Comparison of ENCODE assay signal across 17 cellular contexts in the genomic region with DNA sequence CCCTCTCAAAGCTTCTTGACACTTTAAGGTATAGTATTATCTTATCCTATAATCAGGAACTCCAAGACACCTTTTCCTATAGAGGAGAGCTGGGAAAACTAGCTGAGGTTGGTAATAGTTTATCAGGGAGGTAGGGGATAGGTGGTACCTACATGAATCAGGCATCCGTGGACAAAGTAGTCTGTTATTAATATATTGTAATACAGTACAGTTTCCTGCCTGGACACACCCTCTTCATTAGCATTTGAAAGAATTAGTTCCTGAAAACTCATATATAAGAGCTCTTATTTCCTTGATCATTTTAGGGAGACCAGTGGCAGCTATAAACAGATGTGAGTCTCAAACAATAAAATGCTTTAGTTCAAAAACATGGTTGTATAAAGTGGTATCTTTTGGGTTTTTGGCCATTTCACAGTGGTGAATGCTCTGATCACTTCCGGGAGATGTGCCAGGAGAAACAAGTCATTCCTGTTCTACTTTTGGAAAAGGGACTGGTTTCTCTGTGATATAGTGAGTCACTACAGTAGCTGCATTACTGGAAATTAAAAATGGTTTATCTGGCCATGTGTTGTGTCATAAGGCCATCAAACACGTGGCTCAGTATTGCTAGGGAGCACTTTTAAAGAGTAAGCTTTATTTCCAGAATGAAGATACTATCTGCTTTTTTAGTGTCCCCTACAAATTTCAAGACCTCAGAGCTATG.
DNase-seq lines count a peak whose midpoint lies in the region; ATAC-seq and TF ChIP-seq lines count a peak whose summit lies in the region.
"Had no signal": no experiment of that assay in that cellular context is flagged by ENCODE, and none has a peak within 500 bp of the region (broad histone marks: within the 10 kb centered on the region; RNA-seq: fewer than 3 reads in every experiment).

No MANE protein-coding gene starts in this region.

- H2AK5ac ChIP-seq in IMR-90 (ENCODE audit: low read depth, low read length): no peak overlapping the region

- no peaks in the 10 kb centered on the region for H3K9me3 Mint-ChIP-seq in memory B cell
- H3K9me3 Mint-ChIP-seq: activated CD4-positive, alpha-beta T cell treated with anti-CD3 and anti-CD28 coated beads, Interleukin-2, amount 10 ng/mL, durations not matched to agents 7 days and 5 days; activated naive CD8-positive, alpha-beta T cell treated with anti-CD3 and anti-CD28 coated beads for 36 hours; activated T-cell treated with anti-CD3 and anti-CD28 coated beads, Interleukin-2, amount 50 U/mL, for 24 hours; mesothelial cell of epicardium had no signal

- H2BK5ac ChIP-seq in IMR-90 (ENCODE audit: low read depth, low read length, poor library complexity, severe bottlenecking): no peak overlapping the region

- no peaks in the 10 kb centered on the region for H3K9me3 ChIP-seq in IMR-90 (ENCODE audit: control insufficient read depth, insufficient read depth, low read length)
- H3K9me3 ChIP-seq: heart left ventricle had no signal

- CTCF ChIA-PET in IMR-90 (lab: Yijun Ruan, JAX): interaction anchor here (0.7 kb wide), 1 partner anchor 258 kb away, joined by 3 read pairs; no protein-coding TSS in a partner anchor

- ATAC-seq in IMR-90 (ENCODE audit: low read depth): peak; percentile 68
- ATAC-seq in memory B cell (ENCODE audit: low read depth): no peak
- ATAC-seq in GM18867 (IDR thresholded peaks at IDR 0.05; ENCODE audit: unreplicated experiment): no peak

- TF ChIP-seq POLR2A in IMR-90 (IDR thresholded peaks at IDR 0.05; ENCODE audit: low read depth, low read length): no peak

- H3K27ac Mint-ChIP-seq in memory B cell: peak overlapping the region; percentile 71
- H3K27ac Mint-ChIP-seq: activated CD4-positive, alpha-beta T cell treated with anti-CD3 and anti-CD28 coated beads, Interleukin-2, amount 10 ng/mL, durations not matched to agents 7 days and 5 days; activated naive CD8-positive, alpha-beta T cell treated with anti-CD3 and anti-CD28 coated beads for 36 hours; activated T-cell treated with anti-CD3 and anti-CD28 coated beads, Interleukin-2, amount 50 U/mL, for 24 hours; mesothelial cell of epicardium had no signal

- no peak for TF ChIP-seq CTCF in IMR-90 (conservative IDR thresholded peaks at IDR 0.05; ENCODE audit: low read depth, low read length)

- H4K8ac ChIP-seq in IMR-90 (ENCODE audit: low read depth in 2 of 2, low read length in 2 of 2): no peak overlapping the region

- intact Hi-C loops in IMR-90 (cut with micrococcal nuclease): no loop called here

- no peaks in the 10 kb centered on the region for H3K36me3 Mint-ChIP-seq in memory B cell
- H3K36me3 Mint-ChIP-seq: activated naive CD8-positive, alpha-beta T cell treated with anti-CD3 and anti-CD28 coated beads for 36 hours; mesothelial cell of epicardium had no signal

- H3K18ac ChIP-seq in IMR-90 (ENCODE audit: low read depth, low read length): no peak overlapping the region

- H3K9ac ChIP-seq in IMR-90 (ENCODE audit: low read depth, low read length): no peak overlapping the region

- no peak overlapping the region for H3K56ac ChIP-seq in IMR-90 (ENCODE audit: extremely low read depth, insufficient read depth, low read length)

- H3K36me3 ChIP-seq in IMR-90 (ENCODE audit: control insufficient read depth, insufficient read depth, low read length): no peaks in the 10 kb centered on the region
- H3K36me3 ChIP-seq: heart left ventricle had no signal

- H2BK120ac ChIP-seq in IMR-90 (ENCODE audit: low read depth, low read length): no peak overlapping the region

- no peaks in the 10 kb centered on the region for H3K79me1 ChIP-seq in IMR-90 (ENCODE audit: low read depth in 1 of 2, low read length in 2 of 2)

- TF ChIP-seq RAD21 in IMR-90 (IDR thresholded peaks at IDR 0.05; ENCODE audit: low read length): no peak

- POLR2A ChIA-PET in IMR-90 (lab: Charles Lee; ENCODE audit: unreplicated experiment): no interaction called here

- dilution Hi-C loops in IMR-90 (cut with HindIII; ENCODE audit: low sequenced_read_pairs, unreplicated experiment): no loop called here

- H4K20me1 ChIP-seq in IMR-90 (ENCODE audit: insufficient read depth, low read length): no peaks in the 10 kb centered on the region

- H3K14ac ChIP-seq in IMR-90 (replicated peaks; ENCODE audit: low read depth, low read length): no peak overlapping the region

- H3K4me1 ChIP-seq in IMR-90 (ENCODE audit: control insufficient read depth, insufficient read depth, low read length): no peaks in the 10 kb centered on the region
- H3K4me1 ChIP-seq: heart left ventricle had no signal

- no peak overlapping the region for H2BK20ac ChIP-seq in IMR-90 (ENCODE audit: low read depth, low read length)

- H2BK15ac ChIP-seq in IMR-90 (ENCODE audit: low read depth, low read length): no peak overlapping the region

- no peak overlapping the region for H3K4me3 Mint-ChIP-seq in memory B cell
- H3K4me3 Mint-ChIP-seq: activated CD4-positive, alpha-beta T cell treated with anti-CD3 and anti-CD28 coated beads, Interleukin-2, amount 10 ng/mL, durations not matched to agents 7 days and 5 days; activated naive CD8-positive, alpha-beta T cell treated with anti-CD3 and anti-CD28 coated beads for 36 hours; activated T-cell treated with anti-CD3 and anti-CD28 coated beads, Interleukin-2, amount 50 U/mL, for 24 hours; mesothelial cell of epicardium had no signal

- no TSS peak for BruUV-seq in IMR-90 (replicated peaks; lab: Mats Ljungman, UMichigan)

- WGBS in IMR-90 (ENCODE audit: extremely low coverage in 2 of 2, insufficient read length in 1 of 2), 2 experiments: 0% methylated on average over 1 of the region's 3 CpGs; no CpG with 5 or more reads in 1 of the 2 experiments

- H3K23ac ChIP-seq in IMR-90 (ENCODE audit: low read depth, low read length): no peak overlapping the region

- H3K4ac ChIP-seq in IMR-90 (ENCODE audit: low read depth, low read length): no peak overlapping the region

- no peak overlapping the region for H3K4me2 ChIP-seq in IMR-90 (ENCODE audit: low read depth, low read length)

- no peak overlapping the region for H3K4me3 ChIP-seq in IMR-90 (ENCODE audit: insufficient read depth, low read depth, low read length)
- H3K4me3 ChIP-seq: heart left ventricle had no signal

- H3K27ac ChIP-seq in IMR-90 (ENCODE audit: insufficient read depth, low read length): no peak overlapping the region
- H3K27ac ChIP-seq: heart left ventricle had no signal

- no peak overlapping the region for H4K91ac ChIP-seq in IMR-90 (ENCODE audit: insufficient read depth, low read depth, low read length)

- H3K27me3 ChIP-seq in IMR-90 (ENCODE audit: control insufficient read depth, insufficient read depth, low read length): no peaks in the 10 kb centered on the region
- H3K27me3 ChIP-seq: heart left ventricle had no signal

- no peaks in the 10 kb centered on the region for H3K9me1 ChIP-seq in IMR-90 (ENCODE audit: insufficient read depth, low read length)

- in situ Hi-C loops in IMR-90 (cut with MboI; ENCODE audit: low sequenced_read_pairs): no loop called here

- no peak overlapping the region for H2AFZ ChIP-seq in IMR-90 (replicated peaks; ENCODE audit: low read length, poor library complexity)

- DNase-seq in AG20443 (ENCODE audit: low spot score): peak; percentile 38
- peak; percentile 73 for DNase-seq in IMR-90
- peak; percentile 56 for DNase-seq in astrocyte of the hippocampus (ENCODE audit: low read depth, low spot score)
- DNase-seq in memory B cell (ENCODE audit: low spot score in 2 of 2): no peak
- no peak for DNase-seq in activated CD4-positive, CD25-positive, alpha-beta regulatory T cell treated with anti-CD3 and anti-CD28 coated beads, Interleukin-2, amount 50 U/mL, for 72 hours
- DNase-seq in hippocampal formation (lab: John Stamatoyannopoulos, UW): no peak
- no peak for DNase-seq in NCI-H1105 treated with DMSO at 0.1 percent for 48 hours (lab: John Stamatoyannopoulos, UW)
- DNase-seq: activated CD4-positive, alpha-beta T cell treated with anti-CD3 and anti-CD28 coated beads, Interleukin-2, amount 10 ng/mL, durations not matched to agents 7 days and 5 days; activated naive CD8-positive, alpha-beta T cell treated with anti-CD3 and anti-CD28 coated beads for 36 hours; activated T-cell treated with anti-CD3 and anti-CD28 coated beads, Interleukin-2, amount 50 U/mL, for 24 hours; C1 segment of cervical spinal cord; heart left ventricle; nucleus accumbens; Right ventricle myocardium superior; T1000 had no signal

- no peaks in the 10 kb centered on the region for H3K27me3 Mint-ChIP-seq in memory B cell
- H3K27me3 Mint-ChIP-seq: activated CD4-positive, alpha-beta T cell treated with anti-CD3 and anti-CD28 coated beads, Interleukin-2, amount 10 ng/mL, durations not matched to agents 7 days and 5 days; activated naive CD8-positive, alpha-beta T cell treated with anti-CD3 and anti-CD28 coated beads for 36 hours; activated T-cell treated with anti-CD3 and anti-CD28 coated beads, Interleukin-2, amount 50 U/mL, for 24 hours had no signal

- H4K5ac ChIP-seq in IMR-90 (ENCODE audit: low read depth, low read length): no peak overlapping the region

- peaks cover 12% of the 10 kb centered on the region for H3K4me1 Mint-ChIP-seq in memory B cell
- H3K4me1 Mint-ChIP-seq: activated naive CD8-positive, alpha-beta T cell treated with anti-CD3 and anti-CD28 coated beads for 36 hours; mesothelial cell of epicardium had no signal

- no peak overlapping the region for H2AK9ac ChIP-seq in IMR-90 (replicated peaks; ENCODE audit: low read depth, low read length, poor library complexity)

TF ChIP-seq in IMR-90, 13 proteins besides CTCF, POLR2A, EP300 and RAD21 (continues in another document):
- TF ChIP-seq BHLHE40 (IDR thresholded peaks at IDR 0.05; ENCODE audit: low read depth, low read length): no peak
- TF ChIP-seq RCOR1 (IDR thresholded peaks at IDR 0.05; ENCODE audit: insufficient replicate concordance, low read length): no peak
- no peak for TF ChIP-seq SMC3 (IDR thresholded peaks at IDR 0.05; ENCODE audit: low read depth, low read length)
- 0 out of 2 replicates have a peak, but pooled peaks have one; percentile 14 for TF ChIP-seq FOS (IDR thresholded peaks at IDR 0.05; ENCODE audit: low read depth, low read length)
- no peak for TF ChIP-seq MAFK (IDR thresholded peaks at IDR 0.05; ENCODE audit: low read depth, low read length)
- TF ChIP-seq MAZ (IDR thresholded peaks at IDR 0.05; ENCODE audit: borderline replicate concordance, low read depth, low read length): no peak
- no peak for TF ChIP-seq NFE2L2 (IDR thresholded peaks at IDR 0.05; ENCODE audit: low read depth, low read length)
- no peak for TF ChIP-seq RFX5 (IDR thresholded peaks at IDR 0.05; ENCODE audit: low read depth, low read length)
- no peak for TF ChIP-seq CEBPB (IDR thresholded peaks at IDR 0.05; ENCODE audit: low read depth, low read length)
- TF ChIP-seq MXI1 (IDR thresholded peaks at IDR 0.05; ENCODE audit: borderline replicate concordance, low read depth, low read length): no peak

Comparison
In these comparisons a context has a peak if more than half of its experiments do, and no peak if none do; other contexts are left out.
1. DNase-seq: peak in AG20443 (single experiment), IMR-90 (single experiment) and astrocyte of the hippocampus (single experiment); none in memory B cell (0 of 2), activated CD4-positive, CD25-positive, alpha-beta regulatory T cell treated with anti-CD3 and anti-CD28 coated beads, Interleukin-2, amount 50 U/mL, for 72 hours (single experiment), hippocampal formation (0 of 2) and NCI-H1105 treated with DMSO at 0.1 percent for 48 hours (single experiment).